ENCODE assay signal across 6 cellular contexts in genomic region chr5:26143259-26143658, GRCh38.
"Had no signal": no experiment of that assay in that cellular context is flagged by ENCODE, and none has a peak within 500 bp of the region (broad histone marks: within the 10 kb centered on the region; RNA-seq: fewer than 3 reads in every experiment).

No MANE protein-coding gene starts in this region.

- H3K27ac ChIP-seq: HL-60 had no signal

- FAIRE-seq: HTR-8/SVneo, K562 had no signal

- DNase-seq: IMR-90, KBM-7, KG1 had no signal

- H3K4me3 ChIP-seq: K562 had no signal

- ATAC-seq: K562 had no signal
